Comparison of ENCODE assay signal across 9 cellular contexts in genomic region chr7:139873593-139874374, GRCh38.
"Had no signal": no experiment of that assay in that cellular context is flagged by ENCODE, and none has a peak within 500 bp of the region (broad histone marks: within the 10 kb centered on the region; RNA-seq: fewer than 3 reads in every experiment).

No MANE protein-coding gene starts in this region.

- H3K4me1 Mint-ChIP-seq: activated CD4-positive, alpha-beta T cell treated with anti-CD3 and anti-CD28 coated beads, Interleukin-2, amount 10 ng/mL, durations not matched to agents 7 days and 5 days had no signal

- H3K4me1 ChIP-seq: SJCRH30 had no signal

- H3K27me3 Mint-ChIP-seq: activated CD4-positive, alpha-beta T cell treated with anti-CD3 and anti-CD28 coated beads, Interleukin-2, amount 10 ng/mL, durations not matched to agents 7 days and 5 days; stimulated activated memory B cell treated with anti-CD40 and anti-IgM and Interleukin-4, amounts not matched to agents 10 μg/mL and 1 μg/mL and 100 μg/mL, for 72 hours had no signal

- H3K4me3 ChIP-seq: cardiac muscle cell, esophagus muscularis mucosa, SJCRH30 had no signal

- H3K36me3 ChIP-seq: cardiac muscle cell, esophagus muscularis mucosa, SJCRH30 had no signal

- H3K27ac ChIP-seq: cardiac muscle cell, esophagus muscularis mucosa, SJCRH30 had no signal

- H3K9me3 Mint-ChIP-seq: activated CD4-positive, alpha-beta T cell treated with anti-CD3 and anti-CD28 coated beads, Interleukin-2, amount 10 ng/mL, durations not matched to agents 7 days and 5 days; activated naive CD4-positive, alpha-beta T cell treated with anti-CD3 and anti-CD28 coated beads for 36 hours; T-helper 2 cell treated with Interferon-gamma antibody and Interleukin-4, amounts not matched to agents 5 μg/mL and 100 μg/mL, for 36 hours had no signal

- H3K4me3 Mint-ChIP-seq: activated CD4-positive, alpha-beta T cell treated with anti-CD3 and anti-CD28 coated beads, Interleukin-2, amount 10 ng/mL, durations not matched to agents 7 days and 5 days; activated naive CD4-positive, alpha-beta T cell treated with anti-CD3 and anti-CD28 coated beads for 36 hours; stimulated activated memory B cell treated with anti-CD40 and anti-IgM and Interleukin-4, amounts not matched to agents 10 μg/mL and 1 μg/mL and 100 μg/mL, for 72 hours; T-helper 2 cell treated with Interferon-gamma antibody and Interleukin-4, amounts not matched to agents 5 μg/mL and 100 μg/mL, for 36 hours had no signal

- H3K27ac Mint-ChIP-seq: activated CD4-positive, alpha-beta T cell treated with anti-CD3 and anti-CD28 coated beads, Interleukin-2, amount 10 ng/mL, durations not matched to agents 7 days and 5 days; activated naive CD4-positive, alpha-beta T cell treated with anti-CD3 and anti-CD28 coated beads for 36 hours; stimulated activated memory B cell treated with anti-CD40 and anti-IgM and Interleukin-4, amounts not matched to agents 10 μg/mL and 1 μg/mL and 100 μg/mL, for 72 hours; T-helper 2 cell treated with Interferon-gamma antibody and Interleukin-4, amounts not matched to agents 5 μg/mL and 100 μg/mL, for 36 hours had no signal

- H3K27me3 ChIP-seq: cardiac muscle cell, esophagus muscularis mucosa had no signal

- DNase-seq: activated CD4-positive, alpha-beta T cell treated with anti-CD3 and anti-CD28 coated beads, Interleukin-2, amount 10 ng/mL, durations not matched to agents 7 days and 5 days; activated CD4-positive, CD25-positive, alpha-beta regulatory T cell; activated naive CD4-positive, alpha-beta T cell treated with anti-CD3 and anti-CD28 coated beads for 36 hours; mesenchymal stem cell; SJCRH30 had no signal

- ATAC-seq: stimulated activated memory B cell treated with anti-CD40 and anti-IgM and Interleukin-4, amounts not matched to agents 10 μg/mL and 1 μg/mL and 100 μg/mL, for 72 hours had no signal

- H3K9me3 ChIP-seq: esophagus muscularis mucosa, SJCRH30 had no signal
